Comparison of ENCODE assay signal across 15 cellular contexts in the genomic region with DNA sequence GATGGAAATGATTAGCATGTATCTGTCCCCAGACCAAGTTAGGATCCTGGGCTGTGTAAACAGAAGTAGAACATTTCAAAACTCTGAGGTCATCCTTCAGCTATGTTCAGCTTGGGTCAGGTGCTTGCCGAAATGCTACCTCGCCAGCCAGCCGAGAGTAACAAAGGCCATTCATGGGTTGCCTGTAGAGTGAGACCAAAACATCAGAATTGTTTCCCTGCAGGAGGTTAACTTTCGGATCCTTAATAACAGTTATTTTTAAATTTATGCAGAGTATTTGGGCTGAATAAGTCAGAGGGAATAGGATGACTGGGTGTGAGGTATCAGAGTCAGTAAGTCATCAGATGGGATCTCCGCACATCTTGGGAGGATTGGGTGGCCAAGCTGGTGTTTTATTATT. TPM values are rescaled to one million over a fixed set of nuclear protein-coding genes. Genes with fewer than 3 reads are reported as not detected.
DNase-seq lines count a peak whose midpoint lies in the region; ATAC-seq lines count a peak whose summit lies in the region.
"Had no signal": no experiment of that assay in that cellular context is flagged by ENCODE, and none has a peak within 500 bp of the region (broad histone marks: within the 10 kb centered on the region; RNA-seq: fewer than 3 reads in every experiment).

No MANE protein-coding gene starts in this region.

- peak; percentile 68 for ATAC-seq in Right ventricle myocardium inferior
- ATAC-seq: A549 had no signal

- no peak for DNase-seq in Right ventricle myocardium inferior (ENCODE audit: missing footprints)
- no peak for DNase-seq in cardiac septum (ENCODE audit: low spot score)
- peak; percentile 89 for DNase-seq in astrocyte of the hippocampus (ENCODE audit: low read depth, low spot score)
- peak; percentile 39 for DNase-seq in iPS-NIHi11 (ENCODE audit: low spot score)
- no peak for DNase-seq in NOMO-1 (lab: John Stamatoyannopoulos, UW; ENCODE audit: unreplicated experiment in 2 of 2)
- DNase-seq in superior temporal gyrus (ENCODE audit: extremely low spot score) = no peak
- DNase-seq in NCI-H1436 treated with DMSO at 0.1 percent for 48 hours (lab: John Stamatoyannopoulos, UW) = no peak
- no peak for DNase-seq in SKM-1 (lab: John Stamatoyannopoulos, UW; ENCODE audit: unreplicated experiment)
- DNase-seq: activated CD4-positive, alpha-beta T cell treated with anti-CD3 and anti-CD28 coated beads for 1 hour; activated effector memory CD4-positive, alpha-beta T cell treated with Interleukin-2 at 50 U/mL for 16 hours; NCI-H1092; NCI-H748 treated with DMSO at 0.1 percent for 48 hours; ovary; stimulated activated CD4-positive, alpha-beta T cell treated with anti-CD3 and anti-CD28 coated beads, Interleukin-4, amount 100 ng/mL, for 1 hour had no signal

- intact Hi-C loops in Right ventricle myocardium inferior (cut with DNase I) = loop anchor here (5.0 kb wide), 1 partner anchor 34 kb away; a partner anchor contains a TSS
- intact Hi-C loops in cardiac septum (cut with DNase I) = loop anchor here (2.0 kb wide), 1 partner anchor 38 kb away; no protein-coding TSS in a partner anchor

RNA-seq across cellular contexts. Expression of a gene that starts 35.6 kb away (rescaled TPM):
- total RNA-seq in Right ventricle myocardium inferior (205 TPM), cardiac septum (445 TPM)

Comparison
In these comparisons a context has a peak if more than half of its experiments do, and no peak if none do; other contexts are left out.
1. DNase-seq: peak in astrocyte of the hippocampus (single experiment) and iPS-NIHi11 (single experiment); none in Right ventricle myocardium inferior (single experiment), cardiac septum (single experiment), NOMO-1 (0 of 2), superior temporal gyrus (single experiment), NCI-H1436 treated with DMSO at 0.1 percent for 48 hours (single experiment) and SKM-1 (single experiment).